Comparison of ENCODE assay signal across 11 cellular contexts in the genomic region with DNA sequence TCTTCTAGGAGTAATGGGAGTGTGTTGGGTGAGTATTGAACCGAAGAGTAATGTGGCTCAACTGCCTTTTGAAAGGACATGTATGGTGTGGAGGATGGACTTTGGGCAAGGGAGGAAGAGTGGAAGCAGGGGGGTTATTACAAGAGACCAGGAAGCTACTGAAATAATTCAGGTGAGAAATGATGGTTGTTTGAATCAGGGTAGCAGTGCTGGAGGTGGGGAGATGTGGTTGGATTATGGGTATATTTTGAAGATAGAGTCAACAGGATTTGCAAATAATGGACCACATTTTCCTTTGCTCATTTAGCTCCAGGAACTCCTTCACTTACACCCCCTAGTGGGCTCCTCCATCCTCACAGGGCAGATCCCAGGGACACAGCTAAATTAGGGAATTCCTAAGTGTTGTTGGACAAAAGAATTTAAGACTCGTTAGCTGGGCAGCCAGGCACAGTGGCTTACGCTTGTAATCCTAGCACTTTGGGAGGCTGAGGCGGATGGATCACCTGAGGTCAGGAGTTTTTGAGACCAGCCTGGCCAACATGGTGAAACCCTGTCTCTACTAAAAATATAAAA. TPM values are rescaled to one million over a fixed set of nuclear protein-coding genes. Genes with fewer than 3 reads are reported as not detected.
DNase-seq lines count a peak whose midpoint lies in the region; ATAC-seq, FAIRE-seq and TF ChIP-seq lines count a peak whose summit lies in the region.
"Had no signal": no experiment of that assay in that cellular context is flagged by ENCODE, and none has a peak within 500 bp of the region (broad histone marks: within the 10 kb centered on the region; RNA-seq: fewer than 3 reads in every experiment).

No MANE protein-coding gene starts in this region.

- H3K4me3 ChIP-seq in LNCaP clone FGC (ENCODE audit: low read depth, low read length): no peak overlapping the region
- H3K4me3 ChIP-seq in K562: no peak overlapping the region

- WGBS in K562 (ENCODE audit: insufficient coverage, low coverage, missing lambda C conversion rate): 38% methylated on average over 4 of the region's 4 CpGs

- TF ChIP-seq CTCF in LNCaP clone FGC (IDR thresholded peaks at IDR 0.05; ENCODE audit: control insufficient read depth, extremely low read depth, insufficient read depth) (peak; percentile 38; the same call in 1 of the 2 replicates), K562 (IDR thresholded peaks at IDR 0.05 in 2 of 3, conservative IDR thresholded peaks at IDR 0.05 in 1 of 3; ENCODE audit: insufficient read depth in 2 of 3, low read depth in 1 of 3, low read length in 3 of 3) (peak; percentile 40 to 62 (median 51); a peak in 5 of 6 replicates), mesothelial cell of epicardium (IDR thresholded peaks at IDR 0.05; ENCODE audit: unreplicated experiment) (no peak)

- H3K9me3 Mint-ChIP-seq in mesothelial cell of epicardium: no peaks in the 10 kb centered on the region
- no peaks in the 10 kb centered on the region for H3K9me3 Mint-ChIP-seq in activated naive CD8-positive, alpha-beta T cell treated with anti-CD3 and anti-CD28 coated beads for 36 hours
- H3K9me3 Mint-ChIP-seq in stimulated activated effector memory CD8-positive, alpha-beta T cell treated with anti-CD3 and anti-CD28 coated beads, Interleukin-12 subunit alpha, Interleukin-12 subunit beta, amount 100 ng/mL, for 72 hours: no peaks in the 10 kb centered on the region
- H3K9me3 Mint-ChIP-seq: memory B cell had no signal

- no peaks in the 10 kb centered on the region for H3K9me3 ChIP-seq in K562 (replicated peaks; ENCODE audit: control insufficient read depth, insufficient read depth, low read depth, low read length)

- in situ Hi-C loops in K562 (cut with MboI): loop anchor here (5.0 to 10.0 kb wide), 2 partner anchors 117 to 194 kb away; no protein-coding TSS in a partner anchor

- peaks cover 16% of the 10 kb centered on the region for H3K4me1 Mint-ChIP-seq in mesothelial cell of epicardium
- H3K4me1 Mint-ChIP-seq in activated naive CD8-positive, alpha-beta T cell treated with anti-CD3 and anti-CD28 coated beads for 36 hours: peaks cover 13% of the 10 kb centered on the region
- peaks cover 17% of the 10 kb centered on the region for H3K4me1 Mint-ChIP-seq in stimulated activated effector memory CD8-positive, alpha-beta T cell treated with anti-CD3 and anti-CD28 coated beads, Interleukin-12 subunit alpha, Interleukin-12 subunit beta, amount 100 ng/mL, for 72 hours

- no TSS peak for BruUV-seq in K562 (replicated peaks; lab: Mats Ljungman, UMichigan)

- H3K9me1 ChIP-seq in K562 (ENCODE audit: control insufficient read depth, insufficient read depth, low read length): no peaks in the 10 kb centered on the region

- no peaks in the 10 kb centered on the region for H3K27me3 ChIP-seq in K562 (ENCODE audit: control insufficient read depth in 2 of 2, insufficient read depth in 2 of 2, low read length in 2 of 2)

- ATAC-seq in K562 (no peak), HG02642 (IDR thresholded peaks at IDR 0.05; ENCODE audit: poor library complexity, unreplicated experiment) (no peak)
- ATAC-seq in stimulated activated effector memory CD8-positive, alpha-beta T cell treated with anti-CD3 and anti-CD28 coated beads, Interleukin-12 subunit alpha, Interleukin-12 subunit beta, amount 100 ng/mL, for 72 hours: no peak

- POLR2A ChIA-PET in K562 (lab: Yijun Ruan, JAX): interaction anchor here (0.6 to 2.4 kb wide), 6 partner anchors 10 to 283 kb away, joined by 3 to 12 read pairs (median 3); no protein-coding TSS in a partner anchor

- no peak for TF ChIP-seq EP300 in K562 (IDR thresholded peaks at IDR 0.05; ENCODE audit: low read length)

- peaks cover 0 to 20% of the 10 kb centered on the region in 2 experiments; a peak in 3 of 5 replicates for H3K4me1 ChIP-seq in K562 (replicated peaks in 1 of 2; ENCODE audit: control insufficient read depth in 2 of 2, insufficient read depth in 2 of 2, low read length in 2 of 2)

- H3K36me3 Mint-ChIP-seq in mesothelial cell of epicardium: no peaks in the 10 kb centered on the region
- H3K36me3 Mint-ChIP-seq in activated naive CD8-positive, alpha-beta T cell treated with anti-CD3 and anti-CD28 coated beads for 36 hours: no peaks in the 10 kb centered on the region
- no peaks in the 10 kb centered on the region for H3K36me3 Mint-ChIP-seq in stimulated activated effector memory CD8-positive, alpha-beta T cell treated with anti-CD3 and anti-CD28 coated beads, Interleukin-12 subunit alpha, Interleukin-12 subunit beta, amount 100 ng/mL, for 72 hours
- H3K36me3 Mint-ChIP-seq: memory B cell had no signal

- DNase-seq in DMS114 treated with DMSO at 0.1 percent for 48 hours (lab: John Stamatoyannopoulos, UW; ENCODE audit: unreplicated experiment) (peak; percentile 53), LNCaP clone FGC (ENCODE audit: low read depth) (no peak), K562 (ENCODE audit: extremely low read depth in 1 of 4, low spot score in 3 of 4) (no peak), mesothelial cell of epicardium (ENCODE audit: low spot score in 2 of 2, unreplicated experiment in 2 of 2) (no peak), amygdala (lab: John Stamatoyannopoulos, UW) (no peak)
- no peak for DNase-seq in activated naive CD8-positive, alpha-beta T cell treated with anti-CD3 and anti-CD28 coated beads for 36 hours
- no peak for DNase-seq in stimulated activated effector memory CD8-positive, alpha-beta T cell treated with anti-CD3 and anti-CD28 coated beads, Interleukin-12 subunit alpha, Interleukin-12 subunit beta, amount 100 ng/mL, for 72 hours (ENCODE audit: low spot score in 2 of 2)
- DNase-seq: NCI-H1105 treated with DMSO at 0.1 percent for 48 hours; stimulated activated CD8-positive, alpha-beta memory T cell treated with anti-CD3 and anti-CD28 coated beads, Interleukin-4, amount 100 ng/mL, for 48 hours had no signal

- no peak for TF ChIP-seq POLR2A in K562 (conservative IDR thresholded peaks at IDR 0.05)

- no peak overlapping the region for H3K27ac ChIP-seq in K562 (ENCODE audit: extremely low read depth, low read depth, low read length)

- no peaks in the 10 kb centered on the region for H3K79me2 ChIP-seq in K562 (ENCODE audit: control insufficient read depth, insufficient read depth, low read length)

- intact Hi-C loops in K562 (cut with micrococcal nuclease): loop anchor here (5.0 to 10.0 kb wide), 2 partner anchors 192 to 574 kb away; no protein-coding TSS in a partner anchor

- no peak overlapping the region for H3K4me3 Mint-ChIP-seq in mesothelial cell of epicardium
- H3K4me3 Mint-ChIP-seq in activated naive CD8-positive, alpha-beta T cell treated with anti-CD3 and anti-CD28 coated beads for 36 hours: no peak overlapping the region
- H3K4me3 Mint-ChIP-seq in stimulated activated effector memory CD8-positive, alpha-beta T cell treated with anti-CD3 and anti-CD28 coated beads, Interleukin-12 subunit alpha, Interleukin-12 subunit beta, amount 100 ng/mL, for 72 hours: no peak overlapping the region
- H3K4me3 Mint-ChIP-seq: memory B cell had no signal

- FAIRE-seq in K562 (lab: Jason Lieb, UNC): peak; percentile 80

- no peaks in the 10 kb centered on the region for H3K36me3 ChIP-seq in K562 (ENCODE audit: control insufficient read depth, insufficient read depth, low read length)

- H3K27me3 Mint-ChIP-seq in mesothelial cell of epicardium (ENCODE audit: low read depth): no peaks in the 10 kb centered on the region
- H3K27me3 Mint-ChIP-seq in activated naive CD8-positive, alpha-beta T cell treated with anti-CD3 and anti-CD28 coated beads for 36 hours: peaks cover 13% of the 10 kb centered on the region

- peak in 1 of 2 experiments; percentile 39; a peak in 2 of 4 replicates for TF ChIP-seq RAD21 in K562 (CRISPR knock-in tag; conservative IDR thresholded peaks at IDR 0.05 in 1 of 2, IDR thresholded peaks at IDR 0.05 in 1 of 2)

- H3K27ac Mint-ChIP-seq in mesothelial cell of epicardium: peak overlapping the region; percentile 89
- no peak overlapping the region for H3K27ac Mint-ChIP-seq in activated naive CD8-positive, alpha-beta T cell treated with anti-CD3 and anti-CD28 coated beads for 36 hours
- no peak overlapping the region for H3K27ac Mint-ChIP-seq in stimulated activated effector memory CD8-positive, alpha-beta T cell treated with anti-CD3 and anti-CD28 coated beads, Interleukin-12 subunit alpha, Interleukin-12 subunit beta, amount 100 ng/mL, for 72 hours
- H3K27ac Mint-ChIP-seq: memory B cell had no signal

- H4K20me1 ChIP-seq in K562 (replicated peaks; ENCODE audit: control insufficient read depth, insufficient read depth, low read length): no peaks in the 10 kb centered on the region; the same call in 1 of the 2 replicates

- H2AFZ ChIP-seq in K562 (ENCODE audit: low read depth, low read length): peak overlapping the region; percentile 22

- H3K4me2 ChIP-seq in K562 (ENCODE audit: insufficient read depth, low read length): no peak overlapping the region

- CTCF ChIA-PET in K562 (lab: Yijun Ruan, JAX; ENCODE audit: low intra/inter-chr PET ratio): interaction anchor here (2.4 kb wide), 1 partner anchor 115 kb away, joined by 37 read pairs; no protein-coding TSS in a partner anchor

- no peak overlapping the region for H3K9ac ChIP-seq in K562 (ENCODE audit: insufficient read depth in 1 of 2, low read depth in 2 of 2, low read length in 2 of 2)

RNA-seq across cellular contexts. Expression of gene SLC4A9, which starts 1.2 kb away (rescaled TPM):
- total RNA-seq in K562 (2011; cell fraction: chromatin; rRNA removed; ENCODE audit: low replicate concordance): 0.53 TPM in 1 of 2 replicates, not detected in the other
- total RNA-seq in K562 (2011; cell fraction: nucleolus; rRNA removed): 0.17 and 0.39 TPM in 2 replicates
- total RNA-seq in K562 (2011; cell fraction: nucleoplasm; rRNA removed): 0.23 TPM in 1 of 2 replicates, not detected in the other
- 0.05 TPM in 1 of 2 replicates, not detected in the other for total RNA-seq in K562 (2014; rRNA removed)
- not detected in 2 replicates for total RNA-seq in K562 (2014; rRNA removed; fragmentation: Illumina TruSeq; extraction: Trizol)
- total RNA-seq in K562 (2015; rRNA removed; fragmentation: Illumina TruSeq; extraction: Trizol): not detected in 2 replicates
- not detected in 2 replicates for total RNA-seq in K562 (2021)
- 0.13 TPM in 1 of 2 replicates, not detected in the other for polyA plus RNA-seq in K562 (2011; rRNA removed)
- 0.03 TPM in 1 of 2 replicates, not detected in the other for polyA plus RNA-seq in K562 (2011; cell fraction: cytosol; rRNA removed)
- 0.17 and 0.20 TPM in 2 replicates for polyA plus RNA-seq in K562 (2011; cell fraction: nucleus; rRNA removed)
- 0.03 TPM in 1 of 2 replicates, not detected in the other for polyA plus RNA-seq in K562 (2012)
- not detected in 2 replicates for polyA plus RNA-seq in K562 (2014; fragmentation: Illumina TruSeq; extraction: Trizol)
- not detected for polyA plus RNA-seq in K562 (2014; fragmentation: Nextera tagmentation; extraction: Ambion mirVana)
- polyA plus RNA-seq in K562 (2014; rRNA removed): not detected in 2 replicates
- not detected in 2 replicates for polyA minus RNA-seq in K562 (2011; rRNA and poly(A)+ RNA removed)
- polyA minus RNA-seq in K562 (2011; cell fraction: cytosol; rRNA and poly(A)+ RNA removed): not detected in 2 replicates
- polyA minus RNA-seq in K562 (2011; cell fraction: nucleus; rRNA and poly(A)+ RNA removed): 0.11 and 0.13 TPM in 2 replicates
- 1.8 to 2.5 TPM (median 2.2 TPM) in 3 replicates for total RNA-seq in mesothelial cell of epicardium
- not detected for total RNA-seq in activated naive CD8-positive, alpha-beta T cell treated with anti-CD3 and anti-CD28 coated beads for 36 hours

RNA-seq across cellular contexts. Expression of gene HBEGF, which starts 12.4 kb away (rescaled TPM):
- 1.1 and 4.5 TPM in 2 replicates for total RNA-seq in K562 (2011; cell fraction: chromatin; rRNA removed; ENCODE audit: low replicate concordance)
- 1.7 and 2.3 TPM in 2 replicates for total RNA-seq in K562 (2011; cell fraction: nucleolus; rRNA removed)
- total RNA-seq in K562 (2011; cell fraction: nucleoplasm; rRNA removed): 2.2 and 3.7 TPM in 2 replicates
- total RNA-seq in K562 (2014; rRNA removed) (0.36 and 1.4 TPM in 2 replicates), K562 (2014; rRNA removed; fragmentation: Illumina TruSeq; extraction: Trizol) (0.47 and 0.77 TPM in 2 replicates), K562 (2015; rRNA removed; fragmentation: Illumina TruSeq; extraction: Trizol) (0.65 and 0.75 TPM in 2 replicates), K562 (2021) (0.65 and 0.98 TPM in 2 replicates), mesothelial cell of epicardium (7.2 to 8.0 TPM (median 8.0 TPM) in 3 replicates)
- polyA plus RNA-seq in K562 (2011; rRNA removed) (0.45 and 0.60 TPM in 2 replicates), K562 (2014; fragmentation: Illumina TruSeq; extraction: Trizol) (0.79 and 1.1 TPM in 2 replicates), K562 (2014; fragmentation: Nextera tagmentation; extraction: Ambion mirVana) (under 1 TPM; 0.11 to 0.29 TPM), K562 (2014; rRNA removed) (0.62 and 0.78 TPM in 2 replicates)
- polyA plus RNA-seq in K562 (2011; cell fraction: cytosol; rRNA removed): 0.19 and 0.27 TPM in 2 replicates
- 0.25 and 0.78 TPM in 2 replicates for polyA plus RNA-seq in K562 (2011; cell fraction: nucleus; rRNA removed)
- polyA plus RNA-seq in K562 (2012): 0.47 and 0.69 TPM in 2 replicates
- 0.18 and 0.28 TPM in 2 replicates for polyA minus RNA-seq in K562 (2011; rRNA and poly(A)+ RNA removed)
- polyA minus RNA-seq in K562 (2011; cell fraction: cytosol; rRNA and poly(A)+ RNA removed): 0.38 TPM in 1 of 2 replicates, not detected in the other
- polyA minus RNA-seq in K562 (2011; cell fraction: nucleus; rRNA and poly(A)+ RNA removed): 0.11 and 0.67 TPM in 2 replicates
- total RNA-seq in activated naive CD8-positive, alpha-beta T cell treated with anti-CD3 and anti-CD28 coated beads for 36 hours: 1 to 10 TPM; 5.7 TPM

RNA-seq across cellular contexts. Expression of gene ANKHD1, which starts 42.8 kb away (rescaled TPM):
- 294 and 721 TPM in 2 replicates for total RNA-seq in K562 (2011; cell fraction: chromatin; rRNA removed; ENCODE audit: low replicate concordance)
- 87.1 and 125 TPM in 2 replicates for total RNA-seq in K562 (2011; cell fraction: nucleolus; rRNA removed)
- 258 and 400 TPM in 2 replicates for total RNA-seq in K562 (2011; cell fraction: nucleoplasm; rRNA removed)
- 68.1 and 75.8 TPM in 2 replicates for total RNA-seq in K562 (2014; rRNA removed)
- total RNA-seq in K562 (2014; rRNA removed; fragmentation: Illumina TruSeq; extraction: Trizol): 63.0 and 72.8 TPM in 2 replicates
- total RNA-seq in K562 (2015; rRNA removed; fragmentation: Illumina TruSeq; extraction: Trizol): 73.7 and 78.7 TPM in 2 replicates
- 98.7 and 110 TPM in 2 replicates for total RNA-seq in K562 (2021)
- 138 and 144 TPM in 2 replicates for polyA plus RNA-seq in K562 (2011; rRNA removed)
- 62.7 and 95.2 TPM in 2 replicates for polyA plus RNA-seq in K562 (2011; cell fraction: cytosol; rRNA removed)
- 202 and 212 TPM in 2 replicates for polyA plus RNA-seq in K562 (2011; cell fraction: nucleus; rRNA removed)
- polyA plus RNA-seq in K562 (2012): 68.5 and 82.4 TPM in 2 replicates
- polyA plus RNA-seq in K562 (2014; fragmentation: Illumina TruSeq; extraction: Trizol): 93.0 and 101 TPM in 2 replicates
- polyA plus RNA-seq in K562 (2014; fragmentation: Nextera tagmentation; extraction: Ambion mirVana): 10 to 100 TPM; 38.9 to 39.0 TPM
- polyA plus RNA-seq in K562 (2014; rRNA removed): 93.6 and 96.7 TPM in 2 replicates
- 219 and 272 TPM in 2 replicates for polyA minus RNA-seq in K562 (2011; rRNA and poly(A)+ RNA removed)
- 70.9 and 81.8 TPM in 2 replicates for polyA minus RNA-seq in K562 (2011; cell fraction: cytosol; rRNA and poly(A)+ RNA removed)
- 78.9 and 124 TPM in 2 replicates for polyA minus RNA-seq in K562 (2011; cell fraction: nucleus; rRNA and poly(A)+ RNA removed)
- total RNA-seq in mesothelial cell of epicardium: 121 to 129 TPM (median 128 TPM) in 3 replicates
- 10 to 100 TPM; 86.7 to 89.6 TPM for total RNA-seq in activated naive CD8-positive, alpha-beta T cell treated with anti-CD3 and anti-CD28 coated beads for 36 hours

RNA-seq across cellular contexts. Expression of gene PFDN1, which starts 55.9 kb away (rescaled TPM):
- total RNA-seq in K562 (2011; cell fraction: chromatin; rRNA removed; ENCODE audit: low replicate concordance): 29.2 and 32.1 TPM in 2 replicates
- total RNA-seq in K562 (2011; cell fraction: nucleolus; rRNA removed): 15.8 and 17.2 TPM in 2 replicates
- 16.6 and 29.8 TPM in 2 replicates for total RNA-seq in K562 (2011; cell fraction: nucleoplasm; rRNA removed)
- 45.5 and 51.1 TPM in 2 replicates for total RNA-seq in K562 (2014; rRNA removed)
- total RNA-seq in K562 (2014; rRNA removed; fragmentation: Illumina TruSeq; extraction: Trizol): 75.7 and 88.5 TPM in 2 replicates
- 71.1 and 79.5 TPM in 2 replicates for total RNA-seq in K562 (2015; rRNA removed; fragmentation: Illumina TruSeq; extraction: Trizol)
- 49.3 and 50.3 TPM in 2 replicates for total RNA-seq in K562 (2021)
- polyA plus RNA-seq in K562 (2011; rRNA removed): 78.0 and 78.2 TPM in 2 replicates
- 89.8 and 92.6 TPM in 2 replicates for polyA plus RNA-seq in K562 (2011; cell fraction: cytosol; rRNA removed)
- 28.5 and 34.0 TPM in 2 replicates for polyA plus RNA-seq in K562 (2011; cell fraction: nucleus; rRNA removed)
- polyA plus RNA-seq in K562 (2012): 55.2 and 148 TPM in 2 replicates
- 99.3 and 119 TPM in 2 replicates for polyA plus RNA-seq in K562 (2014; fragmentation: Illumina TruSeq; extraction: Trizol)
- 100 to 1,000 TPM; 152 to 215 TPM for polyA plus RNA-seq in K562 (2014; fragmentation: Nextera tagmentation; extraction: Ambion mirVana)
- 70.9 and 72.6 TPM in 2 replicates for polyA plus RNA-seq in K562 (2014; rRNA removed)
- 81.1 and 111 TPM in 2 replicates for polyA minus RNA-seq in K562 (2011; rRNA and poly(A)+ RNA removed)
- 29.9 and 39.3 TPM in 2 replicates for polyA minus RNA-seq in K562 (2011; cell fraction: cytosol; rRNA and poly(A)+ RNA removed)
- 7.5 and 14.9 TPM in 2 replicates for polyA minus RNA-seq in K562 (2011; cell fraction: nucleus; rRNA and poly(A)+ RNA removed)
- total RNA-seq in mesothelial cell of epicardium: 57.2 to 63.0 TPM (median 57.8 TPM) in 3 replicates
- total RNA-seq in activated naive CD8-positive, alpha-beta T cell treated with anti-CD3 and anti-CD28 coated beads for 36 hours: 10 to 100 TPM; 64.0 to 68.5 TPM
